ENCODE assay signal across 8 cellular contexts in the genomic region with DNA sequence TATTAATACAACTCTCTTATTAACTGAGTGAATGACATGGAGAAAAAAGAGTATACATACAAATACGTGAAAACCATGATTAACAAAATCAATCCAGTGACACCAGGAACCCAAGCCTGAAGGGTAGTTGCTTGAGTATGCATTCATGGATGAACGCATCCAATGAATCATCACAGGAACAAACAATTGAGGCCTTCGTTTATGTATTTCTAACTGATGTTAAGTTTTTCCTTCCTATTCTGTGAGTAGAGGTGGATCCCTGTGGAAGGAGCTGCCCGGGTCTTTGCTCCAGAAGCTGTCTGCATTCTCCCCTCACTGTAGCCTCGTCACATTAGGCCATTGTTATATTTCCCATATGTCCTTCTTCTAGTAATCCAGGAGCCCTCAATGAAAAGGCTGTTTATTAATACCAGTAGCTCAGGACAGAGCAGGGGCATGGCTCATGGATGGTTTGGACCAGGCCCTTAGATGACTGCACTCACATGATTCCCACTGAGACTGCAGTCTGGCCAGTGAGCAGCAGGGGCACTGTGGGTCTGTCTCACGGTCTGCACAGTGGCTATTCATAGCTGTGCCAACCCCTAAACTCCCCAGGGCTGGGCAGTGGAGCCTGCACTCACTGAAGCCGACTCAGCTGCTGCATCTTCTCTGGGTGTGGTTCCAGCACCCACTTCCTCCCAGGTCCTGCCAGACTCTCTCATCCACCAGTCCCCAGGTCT.
DNase-seq lines count a peak whose midpoint lies in the region; FAIRE-seq and TF ChIP-seq lines count a peak whose summit lies in the region.

No MANE protein-coding gene starts in this region.

- peaks cover 15% of the 10 kb centered on the region for H3K4me1 Mint-ChIP-seq in activated CD4-positive, alpha-beta memory T cell treated with anti-CD3 and anti-CD28 coated beads for 36 hours (ENCODE audit: low read depth)

- no peaks in the 10 kb centered on the region for H3K9me3 Mint-ChIP-seq in activated CD4-positive, alpha-beta memory T cell treated with anti-CD3 and anti-CD28 coated beads for 36 hours

- H3K36me3 Mint-ChIP-seq in activated CD4-positive, alpha-beta memory T cell treated with anti-CD3 and anti-CD28 coated beads for 36 hours: no peaks in the 10 kb centered on the region

- POLR2A ChIA-PET in activated CD4-positive, alpha-beta memory T cell treated with anti-CD3 and anti-CD28 coated beads for 36 hours (lab: Charles Lee): no interaction called here

- FAIRE-seq in H54 (lab: Jason Lieb, UNC): peak; percentile 84

- H3K27ac Mint-ChIP-seq in activated CD4-positive, alpha-beta memory T cell treated with anti-CD3 and anti-CD28 coated beads for 36 hours: no peak overlapping the region

- DNase-seq in AG08395 (ENCODE audit: low spot score): peak; percentile 77
- DNase-seq in GM04504 (ENCODE audit: low read depth): peak; percentile 55
- peak; percentile 61 for DNase-seq in H54 (ENCODE audit: insufficient read length, low spot score)
- DNase-seq in KBM-7: peak; percentile 23
- peak; percentile 77 for DNase-seq in activated CD4-positive, alpha-beta memory T cell treated with anti-CD3 and anti-CD28 coated beads for 36 hours
- DNase-seq in glomerular visceral epithelial cell (ENCODE audit: extremely low spot score): peak; percentile 70
- peak; percentile 89 for DNase-seq in renal cortical epithelial cell (ENCODE audit: low read depth)
- DNase-seq in AML-193 (lab: John Stamatoyannopoulos, UW): no peak

- intact Hi-C loops in activated CD4-positive, alpha-beta memory T cell treated with anti-CD3 and anti-CD28 coated beads for 36 hours (cut with micrococcal nuclease): no loop called here

- in situ Hi-C loops in KBM-7 (cut with MboI; ENCODE audit: low pct_unique_long_range_greater_than_20kb, low sequenced_read_pairs): no loop called here

- CTCF ChIA-PET in activated CD4-positive, alpha-beta memory T cell treated with anti-CD3 and anti-CD28 coated beads for 36 hours (lab: Charles Lee): interaction anchor here (0.6 to 1.7 kb wide), 11 partner anchors 8 to 158 kb away, joined by 3 to 5 read pairs (median 3); partner anchors contain the start of gene PPM1F

- TF ChIP-seq POLR2A in H54 (IDR thresholded peaks at IDR 0.05; ENCODE audit: low read depth, low read length): no peak

- no peak overlapping the region for H3K4me3 Mint-ChIP-seq in activated CD4-positive, alpha-beta memory T cell treated with anti-CD3 and anti-CD28 coated beads for 36 hours

- peaks cover 2% of the 10 kb centered on the region for H3K27me3 Mint-ChIP-seq in activated CD4-positive, alpha-beta memory T cell treated with anti-CD3 and anti-CD28 coated beads for 36 hours

Comparison
In these comparisons a context has a peak if more than half of its experiments do, and no peak if none do; other contexts are left out.
1. DNase-seq: peak in AG08395 (single experiment), GM04504 (single experiment), H54 (single experiment), KBM-7 (single experiment), activated CD4-positive, alpha-beta memory T cell treated with anti-CD3 and anti-CD28 coated beads for 36 hours (single experiment), glomerular visceral epithelial cell (single experiment) and renal cortical epithelial cell (single experiment); none in AML-193 (0 of 2).